Comparison of ENCODE assay signal across 10 cellular contexts in the genomic region with DNA sequence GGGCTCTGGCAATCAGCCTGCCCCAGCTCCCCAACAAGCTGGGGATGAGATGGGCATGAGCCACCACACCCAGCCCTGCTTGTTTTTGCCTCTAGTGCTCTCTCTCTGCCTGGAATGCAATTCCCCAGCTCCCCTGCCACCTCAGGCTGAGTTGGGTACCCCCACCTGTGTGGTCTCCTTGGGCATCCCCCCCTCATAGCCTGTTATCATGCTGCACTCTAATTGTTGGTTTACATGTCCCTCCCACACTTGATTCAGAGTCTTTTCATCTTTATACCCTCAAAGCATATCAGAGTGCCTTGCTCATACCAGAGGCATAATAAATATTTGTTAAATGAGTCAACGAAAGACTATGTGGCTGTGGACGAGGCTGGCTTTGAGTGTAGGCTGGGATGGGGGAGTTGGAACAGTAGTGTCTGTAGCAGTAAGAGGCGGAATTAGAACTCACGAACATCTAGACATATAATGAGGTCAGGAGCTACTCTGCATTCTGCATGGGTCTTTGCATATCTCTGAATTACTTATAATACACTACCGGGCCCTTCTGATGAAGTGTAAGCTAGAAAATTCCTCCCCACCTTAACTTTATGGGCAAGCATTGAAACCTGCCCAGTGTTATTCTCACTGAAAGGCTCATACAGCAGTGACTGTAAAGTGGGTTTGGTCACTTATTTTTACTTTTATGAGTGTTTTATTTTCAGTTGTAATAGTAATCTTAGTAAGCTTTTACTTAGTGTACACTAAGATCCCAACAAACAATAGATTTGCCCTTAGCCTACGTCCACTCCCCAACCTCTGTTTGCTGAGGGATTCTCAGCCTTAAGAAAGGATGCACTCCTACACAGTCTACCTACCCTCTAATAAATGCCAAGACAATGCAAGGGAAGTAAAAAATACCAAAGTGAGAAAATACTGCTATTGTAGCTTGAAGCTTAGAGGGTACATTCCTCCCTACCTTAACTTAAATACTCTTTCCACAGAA. TPM values are rescaled to one million over a fixed set of nuclear protein-coding genes. Genes with fewer than 3 reads are reported as not detected.
DNase-seq lines count a peak whose midpoint lies in the region; ATAC-seq and TF ChIP-seq lines count a peak whose summit lies in the region.
"Had no signal": no experiment of that assay in that cellular context is flagged by ENCODE, and none has a peak within 500 bp of the region (broad histone marks: within the 10 kb centered on the region; RNA-seq: fewer than 3 reads in every experiment).

No MANE protein-coding gene starts in this region.

- 46% methylated on average over 6 of the region's 6 CpGs for WGBS in hepatocyte (ENCODE audit: low lambda C conversion rate, missing lambda C conversion rate)

- no peaks in the 10 kb centered on the region for H3K36me3 ChIP-seq in hepatocyte (replicated peaks; ENCODE audit: insufficient read depth, low read depth)

- ATAC-seq in WTC11 (no peak), HG03097 (IDR thresholded peaks at IDR 0.05; ENCODE audit: low FRiP score, unreplicated experiment) (no peak)

- H3K4me3 Mint-ChIP-seq in WTC11: no peak overlapping the region
- no peak overlapping the region for H3K4me3 Mint-ChIP-seq in type B pancreatic cell

- H3K36me3 Mint-ChIP-seq in WTC11: peaks cover 44% of the 10 kb centered on the region
- H3K36me3 Mint-ChIP-seq in type B pancreatic cell: peaks cover 10% of the 10 kb centered on the region

- peak overlapping the region; percentile 87 for H3K27ac ChIP-seq in hepatocyte

- no peak overlapping the region for H2AFZ ChIP-seq in hepatocyte

- H4K20me1 ChIP-seq in hepatocyte (ENCODE audit: insufficient read depth, poor library complexity, severe bottlenecking): no peaks in the 10 kb centered on the region

- H3K4me3 ChIP-seq in hepatocyte: no peak overlapping the region
- H3K4me3 ChIP-seq: skin epidermis had no signal

- no peak for TF ChIP-seq CTCF in WTC11 (IDR thresholded peaks at IDR 0.05)
- TF ChIP-seq CTCF in hepatocyte (IDR thresholded peaks at IDR 0.05; ENCODE audit: poor library complexity): no peak
- no peak for TF ChIP-seq CTCF in type B pancreatic cell (conservative IDR thresholded peaks at IDR 0.05)

- no peaks in the 10 kb centered on the region for H3K79me2 ChIP-seq in hepatocyte

- no peaks in the 10 kb centered on the region for H3K27me3 ChIP-seq in hepatocyte

- H3K27me3 Mint-ChIP-seq in WTC11 (ENCODE audit: low read depth) (no peaks in the 10 kb centered on the region; the same call in 1 of the 2 replicates), type B pancreatic cell (peaks cover 3% of the 10 kb centered on the region)

- no peaks in the 10 kb centered on the region for H3K9me2 ChIP-seq in hepatocyte (replicated peaks; ENCODE audit: insufficient read depth)

- POLR2A ChIA-PET in WTC11 (lab: Charles Lee): interaction anchor here (0.6 kb wide), 1 partner anchor 44 kb away, joined by 3 read pairs; no protein-coding TSS in a partner anchor

- peaks cover 13% of the 10 kb centered on the region for H3K4me1 Mint-ChIP-seq in WTC11
- no peaks in the 10 kb centered on the region for H3K4me1 Mint-ChIP-seq in type B pancreatic cell (ENCODE audit: unreplicated experiment)

- DNase-seq in HCEC 1CT (peak; percentile 90), WTC11 (ENCODE audit: low spot score) (no peak), hepatocyte (ENCODE audit: low spot score) (peak; percentile 79), type B pancreatic cell (ENCODE audit: extremely low spot score, unreplicated experiment) (no peak), T-helper 1 cell (no peak), hypothalamus (lab: John Stamatoyannopoulos, UW) (no peak)
- DNase-seq: left cardiac atrium; stimulated activated naive CD4-positive, alpha-beta T cell had no signal

- peaks cover 25% of the 10 kb centered on the region for H3K4me1 ChIP-seq in hepatocyte (ENCODE audit: insufficient read depth)

- H3K4me2 ChIP-seq in hepatocyte: peak overlapping the region; percentile 6

- peaks cover 43% of the 10 kb centered on the region for H3K9me3 Mint-ChIP-seq in WTC11
- H3K9me3 Mint-ChIP-seq in type B pancreatic cell: peaks cover 16% of the 10 kb centered on the region

- H3K27ac Mint-ChIP-seq in WTC11: no peak overlapping the region
- peak overlapping the region; percentile 35 for H3K27ac Mint-ChIP-seq in type B pancreatic cell

- no peaks in the 10 kb centered on the region for H3K9me3 ChIP-seq in hepatocyte (ENCODE audit: low read depth)

- CTCF ChIA-PET in WTC11 (lab: Charles Lee): interaction anchor here (0.7 kb wide), 1 partner anchor 35 kb away, joined by 3 read pairs; no protein-coding TSS in a partner anchor

TF ChIP-seq in WTC11, 78 proteins besides CTCF, POLR2A, EP300 and RAD21:
- TF ChIP-seq GABPB1 (CRISPR knock-in tag; IDR thresholded peaks at IDR 0.05) (0 out of 2 replicates have a peak, but pooled peaks have one; percentile 39), NFE2L1 (CRISPR knock-in tag; IDR thresholded peaks at IDR 0.05) (no peak)

RNA-seq across cellular contexts. Expression of a gene that starts 58.7 kb away (rescaled TPM):
- total RNA-seq in WTC11 (2021): 0.50 to 1.0 TPM (median 0.80 TPM) in 3 replicates
- total RNA-seq in hepatocyte: 25.0 and 26.7 TPM in 2 replicates
- polyA plus RNA-seq in hepatocyte: 40.7 and 41.8 TPM in 2 replicates
- total RNA-seq in type B pancreatic cell (ENCODE audit: low replicate concordance): 8.9 and 20.3 TPM in 2 replicates

Comparison
In these comparisons a context has a peak if more than half of its experiments do, and no peak if none do; other contexts are left out.
1. DNase-seq: peak in HCEC 1CT (single experiment) and hepatocyte (single experiment); none in WTC11 (single experiment), type B pancreatic cell (single experiment), T-helper 1 cell (0 of 5) and hypothalamus (0 of 51).